2 cellular contexts compared by ENCODE assay signal in genomic region chr11:92932023-92932422, GRCh38.
TF ChIP-seq lines count a peak whose summit lies in the region.

No MANE protein-coding gene starts in this region.

TF ChIP-seq in SK-N-SH, 30 proteins besides CTCF, POLR2A, EP300 and RAD21 (continued from another document):
- TF ChIP-seq USF2 (IDR thresholded peaks at IDR 0.05; ENCODE audit: borderline replicate concordance, low read depth, low read length) (no peak), IRF3 (IDR thresholded peaks at IDR 0.05; ENCODE audit: low read depth, low read length) (no peak), SIN3A (IDR thresholded peaks at IDR 0.05; ENCODE audit: borderline replicate concordance, low read depth, low read length) (no peak), USF1 (IDR thresholded peaks at IDR 0.05; ENCODE audit: borderline replicate concordance, low read depth) (no peak), FOXJ3 (CRISPR knock-in tag; IDR thresholded peaks at IDR 0.05) (no peak), RFX5 (IDR thresholded peaks at IDR 0.05; ENCODE audit: low read length) (no peak), JUND (IDR thresholded peaks at IDR 0.05) (no peak)
TF ChIP-seq in SK-N-SH: peak in this region for 0.

TF ChIP-seq in SK-N-SH treated with all-trans-retinoic acid at 6 μM for 48 hours, 23 proteins besides CTCF, POLR2A, EP300 and RAD21 (continued from another document):
- TF ChIP-seq PPARA (CRISPR knock-in tag; IDR thresholded peaks at IDR 0.05; ENCODE audit: borderline replicate concordance) (no peak), ZNF565 (CRISPR knock-in tag; conservative IDR thresholded peaks at IDR 0.05; ENCODE audit: low read depth) (no peak)
